Comparison of ENCODE assay signal across 14 cellular contexts in the genomic region with DNA sequence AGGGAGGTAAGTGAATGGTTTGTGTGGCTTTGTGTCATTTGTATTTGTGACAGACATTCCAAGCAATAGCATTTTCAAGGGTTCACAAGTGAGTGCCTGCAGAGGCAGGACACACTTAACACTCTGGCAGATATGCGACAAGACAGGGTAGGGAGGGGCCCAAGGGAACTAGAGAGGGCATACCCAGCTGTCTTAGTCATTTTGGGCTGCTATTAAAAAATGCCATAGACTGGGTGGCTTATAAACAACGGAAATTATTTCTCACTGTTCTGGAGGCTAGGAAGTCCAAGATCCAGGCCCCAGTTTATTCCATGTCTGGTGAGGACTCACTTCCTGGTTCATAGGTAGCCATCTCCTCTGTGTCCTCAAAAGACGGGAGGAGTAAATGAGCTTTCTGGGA.
A peak's percentile ranks its signal among the peaks of the same experiment; 100 is the strongest.
DNase-seq lines count a peak whose midpoint lies in the region; ATAC-seq, FAIRE-seq and TF ChIP-seq lines count a peak whose summit lies in the region.
"Had no signal": no experiment of that assay in that cellular context is flagged by ENCODE, and none has a peak within 500 bp of the region (broad histone marks: within the 10 kb centered on the region; RNA-seq: fewer than 3 reads in every experiment).

No MANE protein-coding gene starts in this region.

- no peaks in the 10 kb centered on the region for H3K9me3 Mint-ChIP-seq in activated CD4-positive, alpha-beta T cell treated with anti-CD3 and anti-CD28 coated beads for 36 hours (ENCODE audit: low read depth)
- H3K9me3 Mint-ChIP-seq: endodermal cell, naive B cell had no signal

- no peaks in the 10 kb centered on the region for H3K36me3 ChIP-seq in Karpas-422 (ENCODE audit: insufficient read depth, low read length)

- no peak overlapping the region for H3K4me2 ChIP-seq in Karpas-422 (ENCODE audit: low read depth, low read length, poor library complexity, severe bottlenecking)

- H3K27ac Mint-ChIP-seq in activated CD4-positive, alpha-beta T cell treated with anti-CD3 and anti-CD28 coated beads for 36 hours: no peak overlapping the region
- H3K27ac Mint-ChIP-seq: endodermal cell; T-helper 1 cell treated with Interleukin-12 subunit alpha and Interleukin-12 subunit beta and Interleukin-4 antibody, amounts not matched to agents 30 μg/mL and 1 μg/mL, for 36 hours had no signal

- no peaks in the 10 kb centered on the region; the same call in 1 of the 2 replicates for H4K20me1 ChIP-seq in Karpas-422 (ENCODE audit: insufficient read depth, low read depth, low read length)

- H3K4me3 ChIP-seq in foreskin fibroblast (ENCODE audit: low read depth in 1 of 2, low read length in 2 of 2): no peak overlapping the region
- no peak overlapping the region for H3K4me3 ChIP-seq in Karpas-422 (ENCODE audit: low read length)

- H3K79me2 ChIP-seq in Karpas-422 (ENCODE audit: low read length): no peaks in the 10 kb centered on the region

- intact Hi-C loops in activated CD4-positive, alpha-beta T cell treated with anti-CD3 and anti-CD28 coated beads for 36 hours (cut with DNase I, micrococcal nuclease): no loop called here

- H2AFZ ChIP-seq in Karpas-422 (ENCODE audit: low read length): no peak overlapping the region

- H3K4me1 Mint-ChIP-seq in activated CD4-positive, alpha-beta T cell treated with anti-CD3 and anti-CD28 coated beads for 36 hours: peaks cover 20% of the 10 kb centered on the region

- peak; percentile 79 for FAIRE-seq in RCC 7860 (lab: Jason Lieb, UNC)
- FAIRE-seq: A204.1 had no signal

- no peaks in the 10 kb centered on the region for H3K9me3 ChIP-seq in Karpas-422 (ENCODE audit: low read length)

- H3K9me2 ChIP-seq in Karpas-422 (replicated peaks; ENCODE audit: insufficient read depth, low read length): no peaks in the 10 kb centered on the region

- no peak for ATAC-seq in activated CD4-positive, alpha-beta T cell treated with anti-CD3 and anti-CD28 coated beads for 36 hours

- no peaks in the 10 kb centered on the region for H3K4me1 ChIP-seq in Karpas-422 (ENCODE audit: low read length)

- H3K27me3 ChIP-seq in Karpas-422 (ENCODE audit: low read length): no peaks in the 10 kb centered on the region

- H3K27ac ChIP-seq in Karpas-422 (ENCODE audit: low read length): no peak overlapping the region
- H3K27ac ChIP-seq: HL-60 had no signal

- no peaks in the 10 kb centered on the region for H3K27me3 Mint-ChIP-seq in activated CD4-positive, alpha-beta T cell treated with anti-CD3 and anti-CD28 coated beads for 36 hours
- H3K27me3 Mint-ChIP-seq: naive B cell had no signal

- no peak for TF ChIP-seq CTCF in foreskin fibroblast (IDR thresholded peaks at IDR 0.05; ENCODE audit: low read depth, low read length)

- POLR2A ChIA-PET in activated CD4-positive, alpha-beta T cell treated with anti-CD3 and anti-CD28 coated beads for 36 hours (lab: Charles Lee): no interaction called here

- no peak overlapping the region for H3K4me3 Mint-ChIP-seq in activated CD4-positive, alpha-beta T cell treated with anti-CD3 and anti-CD28 coated beads for 36 hours
- H3K4me3 Mint-ChIP-seq: endodermal cell; T-helper 1 cell treated with Interleukin-12 subunit alpha and Interleukin-12 subunit beta and Interleukin-4 antibody, amounts not matched to agents 30 μg/mL and 1 μg/mL, for 36 hours had no signal

- DNase-seq in NCI-H82 (lab: John Stamatoyannopoulos, UW) (peak; percentile 41), NCI-H82 treated with DMSO at 0.1 percent for 48 hours (lab: John Stamatoyannopoulos, UW; ENCODE audit: unreplicated experiment) (no peak), RCC 7860 (ENCODE audit: low spot score) (peak; percentile 90), foreskin fibroblast (peak; percentile 49 to 60), stromal cell of bone marrow (ENCODE audit: low read depth) (peak; percentile 38), Karpas-422 (no peak), HuH-7 (ENCODE audit: low spot score) (no peak)
- no peak for DNase-seq in activated CD4-positive, alpha-beta T cell treated with anti-CD3 and anti-CD28 coated beads for 36 hours
- DNase-seq: endodermal cell, naive B cell, NCI-H146 had no signal

- CTCF ChIA-PET in activated CD4-positive, alpha-beta T cell treated with anti-CD3 and anti-CD28 coated beads for 36 hours (lab: Charles Lee): interaction anchor here (0.6 kb wide), 1 partner anchor 584 kb away, joined by 3 read pairs; no protein-coding TSS in a partner anchor

- no peaks in the 10 kb centered on the region for H3K36me3 Mint-ChIP-seq in activated CD4-positive, alpha-beta T cell treated with anti-CD3 and anti-CD28 coated beads for 36 hours (ENCODE audit: low read depth)

- H3K9ac ChIP-seq in Karpas-422 (ENCODE audit: low read length): no peak overlapping the region

Comparison
In these comparisons a context has a peak if more than half of its experiments do, and no peak if none do; other contexts are left out.
1. DNase-seq: peak in NCI-H82 (single experiment), RCC 7860 (single experiment), foreskin fibroblast (2 of 2) and stromal cell of bone marrow (single experiment); none in NCI-H82 treated with DMSO at 0.1 percent for 48 hours (single experiment), Karpas-422 (single experiment), HuH-7 (single experiment) and activated CD4-positive, alpha-beta T cell treated with anti-CD3 and anti-CD28 coated beads for 36 hours (single experiment).